1 cellular context compared by ENCODE assay signal in the genomic region with DNA sequence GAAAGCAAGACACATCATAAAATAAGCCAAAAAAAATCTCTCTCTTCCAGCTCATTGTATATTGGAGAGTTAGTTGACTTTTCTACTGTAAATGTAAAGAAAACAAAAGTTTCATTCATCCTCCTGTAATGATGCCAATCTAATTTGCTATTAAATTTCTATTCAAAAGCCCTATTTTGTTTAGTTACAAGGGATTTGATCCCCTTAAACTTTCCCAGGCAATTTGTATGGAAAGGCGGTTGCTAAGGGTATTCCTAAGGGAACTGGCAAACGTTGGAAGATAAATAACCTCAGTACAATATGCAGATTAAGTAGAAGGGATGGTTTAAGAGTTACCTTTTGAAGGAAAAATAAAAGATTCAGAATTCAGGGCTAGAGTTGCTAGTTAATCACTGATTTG.
TF ChIP-seq lines count a peak whose summit lies in the region.

No MANE protein-coding gene starts in this region.

TF ChIP-seq in HCT116, 20 proteins besides CTCF, POLR2A, EP300 and RAD21 (continued from another document):
- TF ChIP-seq SRF (IDR thresholded peaks at IDR 0.05; ENCODE audit: low read depth) (no peak), ZFX (IDR thresholded peaks at IDR 0.05) (no peak), FOSL1 (IDR thresholded peaks at IDR 0.05; ENCODE audit: low read depth) (no peak), CEBPB (IDR thresholded peaks at IDR 0.05; ENCODE audit: low read depth) (no peak), CBX3 (IDR thresholded peaks at IDR 0.05; ENCODE audit: low read depth) (no peak), EZH2 (IDR thresholded peaks at IDR 0.05) (no peak), SIN3A (IDR thresholded peaks at IDR 0.05; ENCODE audit: low read depth) (no peak)
